Comparison of ENCODE assay signal across 18 cellular contexts in the genomic region with DNA sequence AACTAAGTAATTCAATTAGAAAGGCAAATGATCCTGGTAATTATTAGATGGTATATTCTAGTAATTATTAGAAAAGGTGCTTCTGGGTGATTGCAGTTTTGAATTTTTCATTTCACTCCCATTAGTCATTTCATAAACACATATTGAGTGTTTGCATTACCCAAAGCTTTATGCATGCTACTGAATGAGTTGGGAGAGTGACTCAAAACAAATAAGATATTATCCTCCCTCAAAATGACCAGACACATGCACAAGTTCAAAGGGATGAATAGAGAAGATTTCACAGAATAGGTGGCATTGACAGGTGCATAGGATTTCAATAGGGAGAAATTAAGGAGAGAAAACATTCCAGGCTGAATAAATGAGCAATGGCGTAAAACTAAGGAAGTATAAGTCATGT.
"Had no signal": no experiment of that assay in that cellular context is flagged by ENCODE, and none has a peak within 500 bp of the region (broad histone marks: within the 10 kb centered on the region; RNA-seq: fewer than 3 reads in every experiment).

No MANE protein-coding gene starts in this region.

- H3K9me3 ChIP-seq: gastrocnemius medialis, heart left ventricle, psoas muscle, right lobe of liver, suprapubic skin had no signal

- H3K4me2 ChIP-seq: neural progenitor cell had no signal

- H3K36me3 Mint-ChIP-seq: immature natural killer cell, naive B cell had no signal

- H3K36me3 ChIP-seq: gastrocnemius medialis, neural progenitor cell had no signal

- H3K27ac Mint-ChIP-seq: activated CD4-positive, alpha-beta T cell treated with anti-CD3 and anti-CD28 coated beads, Interleukin-2, amount 10 ng/mL, durations not matched to agents 7 days and 5 days; activated T-helper 1 cell treated with anti-CD3 and anti-CD28 coated beads, Interleukin-12 subunit alpha, Interleukin-12 subunit beta, Interleukin-2, Interleukin-4 antibody, amounts not matched to agents 30 ng/mL and 10 ng/mL and 1 ng/mL, durations not matched to agents 14 hours and 24 hours and 36 hours; dendritic cell treated with granulocyte-macrophage colony-stimulating factor and Interleukin-4, amounts not matched to agents 40 ng/mL and 50 ng/mL, for 4 days; effector memory CD8-positive, alpha-beta T cell; immature natural killer cell; naive B cell; neural progenitor cell; stimulated activated naive CD8-positive, alpha-beta T cell treated with anti-CD3 and anti-CD28 coated beads, Interleukin-15, Interleukin-2, amounts not matched to agents 100 ng/mL and 50 ng/mL, for 24 hours; type B pancreatic cell had no signal

- H3K9ac ChIP-seq: neural progenitor cell had no signal

- H3K4me1 ChIP-seq: neural progenitor cell had no signal

- H3K27ac ChIP-seq: gastrocnemius medialis, heart left ventricle, neural progenitor cell, psoas muscle, right lobe of liver, suprapubic skin had no signal

- H3K4me3 ChIP-seq: gastrocnemius medialis, heart left ventricle, neural progenitor cell, psoas muscle, right lobe of liver, suprapubic skin had no signal

- ATAC-seq: effector memory CD8-positive, alpha-beta T cell; gastrocnemius medialis; heart left ventricle; psoas muscle had no signal

- H3K27me3 ChIP-seq: gastrocnemius medialis, heart left ventricle, neural progenitor cell, right lobe of liver, suprapubic skin had no signal

- DNase-seq: activated CD4-positive, alpha-beta T cell treated with anti-CD3 and anti-CD28 coated beads, Interleukin-2, amount 10 ng/mL, durations not matched to agents 7 days and 5 days; activated CD8-positive, alpha-beta memory T cell treated with anti-CD3 and anti-CD28 coated beads, Interleukin-2, amount 50 U/mL, for 48 hours; activated naive CD4-positive, alpha-beta T cell; aorta; cerebellar nuclear complex; effector memory CD8-positive, alpha-beta T cell; gastrocnemius medialis; heart left ventricle; immature natural killer cell; naive B cell; psoas muscle; right lobe of liver had no signal

- H3K9me3 Mint-ChIP-seq: activated CD4-positive, alpha-beta T cell treated with anti-CD3 and anti-CD28 coated beads, Interleukin-2, amount 10 ng/mL, durations not matched to agents 7 days and 5 days; activated T-helper 1 cell treated with anti-CD3 and anti-CD28 coated beads, Interleukin-12 subunit alpha, Interleukin-12 subunit beta, Interleukin-2, Interleukin-4 antibody, amounts not matched to agents 30 ng/mL and 10 ng/mL and 1 ng/mL, durations not matched to agents 14 hours and 24 hours and 36 hours; dendritic cell treated with granulocyte-macrophage colony-stimulating factor and Interleukin-4, amounts not matched to agents 40 ng/mL and 50 ng/mL, for 4 days; effector memory CD8-positive, alpha-beta T cell; immature natural killer cell; naive B cell; neural progenitor cell; stimulated activated naive CD8-positive, alpha-beta T cell treated with anti-CD3 and anti-CD28 coated beads, Interleukin-15, Interleukin-2, amounts not matched to agents 100 ng/mL and 50 ng/mL, for 24 hours; type B pancreatic cell had no signal

- H3K27me3 Mint-ChIP-seq: activated CD4-positive, alpha-beta T cell treated with anti-CD3 and anti-CD28 coated beads, Interleukin-2, amount 10 ng/mL, durations not matched to agents 7 days and 5 days; effector memory CD8-positive, alpha-beta T cell; naive B cell; stimulated activated naive CD8-positive, alpha-beta T cell treated with anti-CD3 and anti-CD28 coated beads, Interleukin-15, Interleukin-2, amounts not matched to agents 100 ng/mL and 50 ng/mL, for 24 hours; type B pancreatic cell had no signal

- H3K4me1 Mint-ChIP-seq: immature natural killer cell, naive B cell, neural progenitor cell had no signal

- H2AFZ ChIP-seq: neural progenitor cell had no signal

- H3K4me3 Mint-ChIP-seq: activated CD4-positive, alpha-beta T cell treated with anti-CD3 and anti-CD28 coated beads, Interleukin-2, amount 10 ng/mL, durations not matched to agents 7 days and 5 days; activated T-helper 1 cell treated with anti-CD3 and anti-CD28 coated beads, Interleukin-12 subunit alpha, Interleukin-12 subunit beta, Interleukin-2, Interleukin-4 antibody, amounts not matched to agents 30 ng/mL and 10 ng/mL and 1 ng/mL, durations not matched to agents 14 hours and 24 hours and 36 hours; dendritic cell treated with granulocyte-macrophage colony-stimulating factor and Interleukin-4, amounts not matched to agents 40 ng/mL and 50 ng/mL, for 4 days; effector memory CD8-positive, alpha-beta T cell; immature natural killer cell; naive B cell; neural progenitor cell; stimulated activated naive CD8-positive, alpha-beta T cell treated with anti-CD3 and anti-CD28 coated beads, Interleukin-15, Interleukin-2, amounts not matched to agents 100 ng/mL and 50 ng/mL, for 24 hours; type B pancreatic cell had no signal
